13 cellular contexts compared by ENCODE assay signal in the genomic region with DNA sequence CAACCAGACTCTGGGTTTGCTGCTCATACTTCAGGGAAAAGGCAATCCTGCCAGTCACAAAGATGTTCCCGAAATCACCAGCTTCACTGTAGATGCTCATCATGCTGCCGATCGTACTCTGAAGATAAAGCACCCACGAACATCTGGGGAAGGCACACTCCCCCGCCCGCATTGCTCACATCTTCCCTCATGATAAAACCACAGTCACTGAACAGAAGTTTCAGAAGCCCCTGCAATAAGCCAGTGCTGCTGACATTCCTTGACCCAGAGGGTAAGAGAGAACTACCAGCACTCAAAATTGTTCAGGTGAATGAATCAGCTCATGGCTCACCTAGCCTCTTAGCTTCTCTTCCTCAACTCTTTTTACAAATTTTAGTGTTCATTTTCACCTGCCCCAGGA.
DNase-seq lines count a peak whose midpoint lies in the region; ATAC-seq and FAIRE-seq lines count a peak whose summit lies in the region.
"Had no signal": no experiment of that assay in that cellular context is flagged by ENCODE, and none has a peak within 500 bp of the region (broad histone marks: within the 10 kb centered on the region; RNA-seq: fewer than 3 reads in every experiment).

No MANE protein-coding gene starts in this region.

- ATAC-seq in HG02571 (IDR thresholded peaks at IDR 0.05; ENCODE audit: unreplicated experiment) (peak; percentile 31), HG03571 (IDR thresholded peaks at IDR 0.05; ENCODE audit: unreplicated experiment) (peak; percentile 32)
- ATAC-seq: A549, heart left ventricle, right lobe of liver had no signal

- no peak for FAIRE-seq in urothelium cell line (lab: Jason Lieb, UNC)
- FAIRE-seq: A549 had no signal

- peak; percentile 29 for DNase-seq in activated CD4-positive, alpha-beta T cell treated with anti-CD3 and anti-CD28 coated beads for 48 hours
- DNase-seq in activated CD4-positive, alpha-beta T cell treated with anti-CD3 and anti-CD28 coated beads, Interleukin-2, amount 50 U/mL, for 1 hour, result no peak
- peak; percentile 0 to 30 for DNase-seq in stimulated activated CD4-positive, alpha-beta T cell treated with anti-CD3 and anti-CD28 coated beads, Interleukin-4, amount 100 ng/mL, for 4 hours
- DNase-seq in DMS79 treated with DMSO at 0.1 percent for 48 hours (lab: John Stamatoyannopoulos, UW) (no peak), urothelium cell line (ENCODE audit: low spot score) (no peak)
- DNase-seq in NK-92 treated with Interleukin-12 subunit alpha and Interleukin-12 subunit beta, amount 100 ng/mL, for 24 hours (lab: John Stamatoyannopoulos, UW), result no peak
- DNase-seq: heart left ventricle, KG1, NCI-H446, right lobe of liver had no signal

Comparison
In these comparisons a context has a peak if more than half of its experiments do, and no peak if none do; other contexts are left out.
1. DNase-seq: peak in activated CD4-positive, alpha-beta T cell treated with anti-CD3 and anti-CD28 coated beads for 48 hours (single experiment) and stimulated activated CD4-positive, alpha-beta T cell treated with anti-CD3 and anti-CD28 coated beads, Interleukin-4, amount 100 ng/mL, for 4 hours (2 of 2); none in activated CD4-positive, alpha-beta T cell treated with anti-CD3 and anti-CD28 coated beads, Interleukin-2, amount 50 U/mL, for 1 hour (single experiment), DMS79 treated with DMSO at 0.1 percent for 48 hours (single experiment), NK-92 treated with Interleukin-12 subunit alpha and Interleukin-12 subunit beta, amount 100 ng/mL, for 24 hours (single experiment) and urothelium cell line (single experiment).